30 cellular contexts compared by ENCODE assay signal in genomic region chr17:72321886-72322285, GRCh38.
"Had no signal": no experiment of that assay in that cellular context is flagged by ENCODE, and none has a peak within 500 bp of the region (broad histone marks: within the 10 kb centered on the region; RNA-seq: fewer than 3 reads in every experiment).

No MANE protein-coding gene starts in this region.

- H3K36me3 Mint-ChIP-seq: natural killer cell treated with Interleukin-12 subunit alpha and Interleukin-12 subunit beta and Interleukin-15 and Interleukin-18, amount 100 ng/mL, for 72 hours; neural progenitor cell; stimulated activated memory B cell treated with anti-CD40 and anti-IgM and Interleukin-4, amounts not matched to agents 10 μg/mL and 1 μg/mL and 100 μg/mL, for 72 hours had no signal

- H3K27me3 Mint-ChIP-seq: natural killer cell treated with Interleukin-12 subunit alpha and Interleukin-12 subunit beta and Interleukin-15 and Interleukin-18, amount 100 ng/mL, for 72 hours had no signal

- H3K4me3 Mint-ChIP-seq: naive thymus-derived CD8-positive, alpha-beta T cell; natural killer cell treated with Interleukin-12 subunit alpha and Interleukin-12 subunit beta and Interleukin-15 and Interleukin-18, amount 100 ng/mL, for 72 hours; neural progenitor cell; stimulated activated memory B cell treated with anti-CD40 and anti-IgM and Interleukin-4, amounts not matched to agents 10 μg/mL and 1 μg/mL and 100 μg/mL, for 72 hours; stimulated activated naive CD8-positive, alpha-beta T cell treated with anti-CD3 and anti-CD28 coated beads, Interleukin-15, amount 100 ng/mL, for 72 hours; type B pancreatic cell had no signal

- ATAC-seq: naive thymus-derived CD8-positive, alpha-beta T cell; natural killer cell treated with Interleukin-12 subunit alpha and Interleukin-12 subunit beta and Interleukin-15 and Interleukin-18, amount 100 ng/mL, for 72 hours; psoas muscle; right cardiac atrium; sciatic nerve; stimulated activated memory B cell treated with anti-CD40 and anti-IgM and Interleukin-4, amounts not matched to agents 10 μg/mL and 1 μg/mL and 100 μg/mL, for 72 hours; stimulated activated naive CD8-positive, alpha-beta T cell treated with anti-CD3 and anti-CD28 coated beads, Interleukin-15, amount 100 ng/mL, for 72 hours; stimulated activated naive CD8-positive, alpha-beta T cell treated with anti-CD3 and anti-CD28 coated beads, Interleukin-15, Interleukin-2, amounts not matched to agents 100 U/mL and 50 U/mL, for 24 hours; upper lobe of right lung had no signal

- H3K4me3 ChIP-seq: neural progenitor cell, ovary, psoas muscle, skin epidermis, smooth muscle cell, spleen, suprapubic skin, testis, tibial artery, transverse colon, upper lobe of right lung, vagina had no signal

- DNase-seq: naive thymus-derived CD8-positive, alpha-beta T cell; occipital lobe; ovary; posterior cingulate gyrus; psoas muscle; right cardiac atrium; spleen; stimulated activated CD4-positive, alpha-beta T cell treated with anti-CD3 and anti-CD28 coated beads, Interleukin-12 subunit alpha, Interleukin-12 subunit beta, amount 100 ng/mL, for 4 hours; stimulated activated CD4-positive, alpha-beta T cell treated with anti-CD3 and anti-CD28 coated beads, Interleukin-1b, Interleukin-23, amount 100 ng/mL, for 48 hours; stimulated activated CD4-positive, alpha-beta T cell treated with anti-CD3 and anti-CD28 coated beads, Interleukin-4, amount 100 ng/mL, for 1 hour; stimulated activated CD4-positive, alpha-beta T cell treated with anti-CD3 and anti-CD28 coated beads, Interleukin-4, amount 100 ng/mL, for 4 hours; stimulated activated CD8-positive, alpha-beta memory T cell treated with anti-CD3 and anti-CD28 coated beads, Interleukin-4, amount 100 ng/mL, for 48 hours; stimulated activated naive CD4-positive, alpha-beta T cell; stimulated activated naive CD8-positive, alpha-beta T cell treated with anti-CD3 and anti-CD28 coated beads, Interleukin-15, amount 100 ng/mL, for 72 hours; stimulated activated naive CD8-positive, alpha-beta T cell treated with anti-CD3 and anti-CD28 coated beads, Interleukin-15, Interleukin-2, amounts not matched to agents 100 U/mL and 50 U/mL, for 24 hours; substantia nigra; testis; tibial artery; transverse colon; upper lobe of right lung had no signal

- H3K4me1 Mint-ChIP-seq: naive thymus-derived CD8-positive, alpha-beta T cell; stimulated activated naive CD8-positive, alpha-beta T cell treated with anti-CD3 and anti-CD28 coated beads, Interleukin-15, amount 100 ng/mL, for 72 hours had no signal

- H3K27ac Mint-ChIP-seq: naive thymus-derived CD8-positive, alpha-beta T cell; natural killer cell treated with Interleukin-12 subunit alpha and Interleukin-12 subunit beta and Interleukin-15 and Interleukin-18, amount 100 ng/mL, for 72 hours; neural progenitor cell; progenitor cell of endocrine pancreas; stimulated activated memory B cell treated with anti-CD40 and anti-IgM and Interleukin-4, amounts not matched to agents 10 μg/mL and 1 μg/mL and 100 μg/mL, for 72 hours; stimulated activated naive CD8-positive, alpha-beta T cell treated with anti-CD3 and anti-CD28 coated beads, Interleukin-15, amount 100 ng/mL, for 72 hours; type B pancreatic cell had no signal
